ENCODE assay signal across 8 cellular contexts in genomic region chr20:46010491-46011405, GRCh38. TPM values are rescaled to one million over a fixed set of nuclear protein-coding genes. Genes with fewer than 3 reads are reported as not detected.
DNase-seq lines count a peak whose midpoint lies in the region; ATAC-seq, FAIRE-seq and TF ChIP-seq lines count a peak whose summit lies in the region.

No MANE protein-coding gene starts in this region.

- peak overlapping the region; percentile 65 to 75 for H3K4me3 Mint-ChIP-seq in stimulated activated naive CD8-positive, alpha-beta T cell treated with anti-CD3 and anti-CD28 coated beads, Interleukin-15, amount 100 ng/mL, for 72 hours

- DNase-seq in NCI-H748 (lab: John Stamatoyannopoulos, UW; ENCODE audit: unreplicated experiment) (peak; percentile 39), NCI-H748 treated with DMSO at 0.1 percent for 48 hours (lab: John Stamatoyannopoulos, UW) (no peak), keratinocyte (ENCODE audit: low read depth, low spot score) (no peak), putamen (ENCODE audit: low spot score) (no peak), GOT3 (lab: John Stamatoyannopoulos, UW) (no peak)
- peak; percentile 71 for DNase-seq in activated T-cell treated with anti-CD3 and anti-CD28 coated beads, Interleukin-2, amount 50 U/mL, for 1 hour
- DNase-seq in stimulated activated naive CD8-positive, alpha-beta T cell treated with anti-CD3 and anti-CD28 coated beads, Interleukin-15, amount 100 ng/mL, for 72 hours: peak; percentile 40 to 48

- no peaks in the 10 kb centered on the region for H4K20me1 ChIP-seq in keratinocyte (ENCODE audit: control insufficient read depth, extremely low read depth, insufficient read depth, low read length)

- peaks cover 92% of the 10 kb centered on the region for H3K27me3 Mint-ChIP-seq in stimulated activated naive CD8-positive, alpha-beta T cell treated with anti-CD3 and anti-CD28 coated beads, Interleukin-15, amount 100 ng/mL, for 72 hours

- peaks cover 88% of the 10 kb centered on the region for H3K4me1 Mint-ChIP-seq in stimulated activated naive CD8-positive, alpha-beta T cell treated with anti-CD3 and anti-CD28 coated beads, Interleukin-15, amount 100 ng/mL, for 72 hours

- no peaks in the 10 kb centered on the region for H3K9me3 ChIP-seq in keratinocyte (ENCODE audit: control insufficient read depth, low read depth, low read length)

- no peaks in the 10 kb centered on the region for H3K9me1 ChIP-seq in keratinocyte (ENCODE audit: control insufficient read depth, extremely low read depth, insufficient read depth, low read length)

- no peak overlapping the region for H3K27ac ChIP-seq in keratinocyte (ENCODE audit: control insufficient read depth, insufficient read depth, low read length)

- no peaks in the 10 kb centered on the region for H3K36me3 ChIP-seq in keratinocyte (ENCODE audit: control insufficient read depth in 2 of 2, extremely low read depth in 1 of 2, insufficient read depth in 2 of 2, low read length in 2 of 2)

- H2AFZ ChIP-seq in keratinocyte (ENCODE audit: control insufficient read depth, low read length): peak overlapping the region; percentile 58

- dilution Hi-C loops in keratinocyte (cut with MboI; ENCODE audit: extremely low pct_ligation_motif_present, low sequenced_read_pairs): no loop called here

- H3K4me3 ChIP-seq in keratinocyte (ENCODE audit: control insufficient read depth in 2 of 3, extremely low read depth in 1 of 3, insufficient read depth in 2 of 3, low read depth in 1 of 3, low read length in 3 of 3): peak overlapping the region in 1 of 3 experiments; percentile 37

- H3K27me3 ChIP-seq in keratinocyte (ENCODE audit: control insufficient read depth, extremely low read depth, insufficient read depth, low read length): peaks cover 33% of the 10 kb centered on the region

- peak; percentile 38 for ATAC-seq in stimulated activated naive CD8-positive, alpha-beta T cell treated with anti-CD3 and anti-CD28 coated beads, Interleukin-15, amount 100 ng/mL, for 72 hours
- ATAC-seq in GM21526 (IDR thresholded peaks at IDR 0.05; ENCODE audit: low FRiP score, unreplicated experiment): no peak

- no peak for FAIRE-seq in keratinocyte (lab: Jason Lieb, UNC)

- peaks cover 0 to 5% of the 10 kb centered on the region in 2 donors for H3K9me3 Mint-ChIP-seq in stimulated activated naive CD8-positive, alpha-beta T cell treated with anti-CD3 and anti-CD28 coated beads, Interleukin-15, amount 100 ng/mL, for 72 hours

- H3K4me2 ChIP-seq in keratinocyte (ENCODE audit: control insufficient read depth, extremely low read depth, insufficient read depth, low read depth, low read length): peak overlapping the region; percentile 67

- TF ChIP-seq CTCF in keratinocyte (optimal IDR thresholded peaks at IDR 0.05 in 1 of 3, IDR thresholded peaks at IDR 0.05 in 1 of 3, conservative IDR thresholded peaks at IDR 0.05 in 1 of 3; ENCODE audit: extremely low read depth in 1 of 3, insufficient read depth in 2 of 3, low read length in 3 of 3): no peak

- H3K27ac Mint-ChIP-seq in stimulated activated naive CD8-positive, alpha-beta T cell treated with anti-CD3 and anti-CD28 coated beads, Interleukin-15, amount 100 ng/mL, for 72 hours: peak overlapping the region; percentile 1 to 63

- H3K79me2 ChIP-seq in keratinocyte (ENCODE audit: control insufficient read depth, insufficient read depth, low read length): no peaks in the 10 kb centered on the region

- peaks cover 21% of the 10 kb centered on the region for H3K4me1 ChIP-seq in keratinocyte (ENCODE audit: control insufficient read depth, extremely low read depth, insufficient read depth, low read length)

- H3K9ac ChIP-seq in keratinocyte (ENCODE audit: control insufficient read depth, extremely low read depth, insufficient read depth, low read length): peak overlapping the region; percentile 31

RNA-seq across cellular contexts. Expression of gene MMP9, which starts 2.0 kb away (rescaled TPM):
- 0.18 to 1.1 TPM (median 0.68 TPM) in 3 replicates for polyA plus RNA-seq in keratinocyte
- polyA plus RNA-seq in keratinocyte (2011; ENCODE audit: low read depth): 0.19 TPM
- 0.11 and 0.26 TPM in 2 replicates for polyA plus RNA-seq in keratinocyte (2011; cell fraction: cytosol; rRNA removed)
- 0.75 and 1.3 TPM in 2 replicates for polyA plus RNA-seq in keratinocyte (2011; cell fraction: nucleus; rRNA removed)
- 0.30 and 3.1 TPM in 2 replicates for polyA plus RNA-seq in keratinocyte (2012; ENCODE audit: low replicate concordance)
- polyA minus RNA-seq in keratinocyte: 0.06 to 1.7 TPM (median 0.40 TPM) in 3 replicates
- 1.2 TPM for polyA minus RNA-seq in keratinocyte (2011; cell fraction: cytosol; rRNA and poly(A)+ RNA removed)
- polyA minus RNA-seq in keratinocyte (2011; cell fraction: nucleus; rRNA and poly(A)+ RNA removed): 0.85 and 1.4 TPM in 2 replicates

RNA-seq across cellular contexts. Expression of gene SLC12A5, which starts 18.3 kb away (rescaled TPM):
- polyA plus RNA-seq in keratinocyte: 0.42 to 1.0 TPM in 2 of 3 replicates, not detected in the other
- not detected for polyA plus RNA-seq in keratinocyte (2011; ENCODE audit: low read depth)
- polyA plus RNA-seq in keratinocyte (2011; cell fraction: cytosol; rRNA removed): 1.2 and 1.7 TPM in 2 replicates
- polyA plus RNA-seq in keratinocyte (2011; cell fraction: nucleus; rRNA removed): 0.27 and 0.84 TPM in 2 replicates
- 2.0 TPM in 1 of 2 replicates, not detected in the other for polyA plus RNA-seq in keratinocyte (2012; ENCODE audit: low replicate concordance)
- 0.29 TPM in 1 of 3 replicates, not detected in the others for polyA minus RNA-seq in keratinocyte
- not detected for polyA minus RNA-seq in keratinocyte (2011; cell fraction: cytosol; rRNA and poly(A)+ RNA removed)
- 0.93 TPM in 1 of 2 replicates, not detected in the other for polyA minus RNA-seq in keratinocyte (2011; cell fraction: nucleus; rRNA and poly(A)+ RNA removed)

RNA-seq across cellular contexts. Expression of gene ZNF335, which starts 38.7 kb away (rescaled TPM):
- 5.8 to 9.1 TPM (median 6.8 TPM) in 3 replicates for polyA plus RNA-seq in keratinocyte
- polyA plus RNA-seq in keratinocyte (2011; ENCODE audit: low read depth): 2.8 TPM
- 3.7 and 6.4 TPM in 2 replicates for polyA plus RNA-seq in keratinocyte (2011; cell fraction: cytosol; rRNA removed)
- 25.7 and 32.3 TPM in 2 replicates for polyA plus RNA-seq in keratinocyte (2011; cell fraction: nucleus; rRNA removed)
- 10.8 and 11.8 TPM in 2 replicates for polyA plus RNA-seq in keratinocyte (2012; ENCODE audit: low replicate concordance)
- polyA minus RNA-seq in keratinocyte: 11.4 to 39.2 TPM (median 18.8 TPM) in 3 replicates
- polyA minus RNA-seq in keratinocyte (2011; cell fraction: cytosol; rRNA and poly(A)+ RNA removed): 7.9 TPM
- 20.3 and 26.6 TPM in 2 replicates for polyA minus RNA-seq in keratinocyte (2011; cell fraction: nucleus; rRNA and poly(A)+ RNA removed)

Comparison
In these comparisons a context has a peak if more than half of its experiments do, and no peak if none do; other contexts are left out.
1. DNase-seq: peak in NCI-H748 (single experiment), activated T-cell treated with anti-CD3 and anti-CD28 coated beads, Interleukin-2, amount 50 U/mL, for 1 hour (single experiment) and stimulated activated naive CD8-positive, alpha-beta T cell treated with anti-CD3 and anti-CD28 coated beads, Interleukin-15, amount 100 ng/mL, for 72 hours (2 of 2); none in NCI-H748 treated with DMSO at 0.1 percent for 48 hours (single experiment), keratinocyte (single experiment), putamen (single experiment) and GOT3 (single experiment).